ENCODE assay signal across 8 cellular contexts in the genomic region with DNA sequence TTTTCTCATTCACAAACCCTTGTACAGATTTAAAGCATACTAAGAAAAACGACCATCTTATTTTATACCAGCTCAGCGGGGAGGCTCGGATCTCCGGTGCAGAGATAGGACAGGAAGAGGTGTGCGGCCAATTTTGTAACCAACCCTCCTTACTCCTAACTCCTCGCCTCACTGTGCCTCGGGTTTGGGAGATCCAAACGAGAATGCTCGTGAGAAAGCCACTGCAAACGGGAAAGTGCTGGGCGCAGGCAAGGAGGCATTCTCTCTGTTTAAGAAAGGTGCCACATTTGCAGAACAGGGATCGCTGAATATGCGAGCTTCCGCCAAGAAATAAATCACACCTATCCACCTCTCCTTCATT. TPM values are rescaled to one million over a fixed set of nuclear protein-coding genes. Genes with fewer than 3 reads are reported as not detected.
A peak's percentile ranks its signal among the peaks of the same experiment; 100 is the strongest.
DNase-seq lines count a peak whose midpoint lies in the region; ATAC-seq and TF ChIP-seq lines count a peak whose summit lies in the region.

No MANE protein-coding gene starts in this region.

- WGBS in urinary bladder, result 2% methylated on average over 14 of the region's 14 CpGs

- in situ Hi-C loops in brain microvascular endothelial cell (cut with HindIII; ENCODE audit: low pct_ligation_motif_present, low sequenced_read_pairs), result no loop called here

- H3K9me3 ChIP-seq in Karpas-422 (ENCODE audit: low read length), result no peaks in the 10 kb centered on the region

- peak; percentile 63 for DNase-seq in DMS79 treated with DMSO at 0.1 percent for 48 hours (lab: John Stamatoyannopoulos, UW)
- no peak for DNase-seq in DMS79 (lab: John Stamatoyannopoulos, UW)
- peak; percentile 70 for DNase-seq in Karpas-422
- no peak for DNase-seq in brain microvascular endothelial cell
- DNase-seq in medulla oblongata (ENCODE audit: extremely low spot score), result peak; percentile 40
- DNase-seq in NCI-H2029 (lab: John Stamatoyannopoulos, UW), result no peak

- ATAC-seq in HG02884 (IDR thresholded peaks at IDR 0.05; ENCODE audit: unreplicated experiment), result no peak

- no peaks in the 10 kb centered on the region for H3K9me2 ChIP-seq in Karpas-422 (replicated peaks; ENCODE audit: insufficient read depth, low read length)

- TF ChIP-seq CTCF in brain microvascular endothelial cell (IDR thresholded peaks at IDR 0.05; ENCODE audit: low read depth, low read length, missing control alignments), result no peak

- H3K4me3 ChIP-seq in Karpas-422 (ENCODE audit: low read length) (peak overlapping the region; percentile 87), brain microvascular endothelial cell (ENCODE audit: low read depth, low read length) (peak overlapping the region; percentile 81), urinary bladder (ENCODE audit: low read depth, low read length) (peak overlapping the region; percentile 95)

- H3K27ac ChIP-seq in Karpas-422 (ENCODE audit: low read length), result peak overlapping the region; percentile 5; the same call in 1 of the 2 replicates
- H3K27ac ChIP-seq in brain microvascular endothelial cell, result peak overlapping the region; percentile 95
- no peak overlapping the region for H3K27ac ChIP-seq in urinary bladder (ENCODE audit: low read depth)

- peaks cover 41% of the 10 kb centered on the region for H3K79me2 ChIP-seq in Karpas-422 (ENCODE audit: low read length)

- peaks cover 16% of the 10 kb centered on the region for H3K4me1 ChIP-seq in Karpas-422 (ENCODE audit: low read length)
- H3K4me1 ChIP-seq in urinary bladder (ENCODE audit: insufficient read depth), result no peaks in the 10 kb centered on the region

- H2AFZ ChIP-seq in Karpas-422 (ENCODE audit: low read length), result peak overlapping the region; percentile 80

- no peaks in the 10 kb centered on the region for H4K20me1 ChIP-seq in Karpas-422 (ENCODE audit: insufficient read depth, low read depth, low read length)

- peak overlapping the region; percentile 93 for H3K9ac ChIP-seq in Karpas-422 (ENCODE audit: low read length)

- no peaks in the 10 kb centered on the region for H3K27me3 ChIP-seq in Karpas-422 (ENCODE audit: low read length)
- H3K27me3 ChIP-seq in brain microvascular endothelial cell (replicated peaks), result no peaks in the 10 kb centered on the region

- H3K36me3 ChIP-seq in Karpas-422 (ENCODE audit: insufficient read depth, low read length) (peaks cover 10% of the 10 kb centered on the region), brain microvascular endothelial cell (replicated peaks) (peaks cover 9% of the 10 kb centered on the region), urinary bladder (ENCODE audit: insufficient read depth) (peaks cover 3% of the 10 kb centered on the region)

- H3K4me2 ChIP-seq in Karpas-422 (ENCODE audit: low read depth, low read length, poor library complexity, severe bottlenecking), result peak overlapping the region; percentile 87

RNA-seq across cellular contexts. Expression of a gene that starts 1.1 kb away (rescaled TPM):
- 56.8 and 64.4 TPM in 2 replicates for total RNA-seq in Karpas-422 (2014; rRNA removed; shearing (Covaris generic); ENCODE audit: low replicate concordance)
- total RNA-seq in urinary bladder, result 35.8 TPM
- polyA plus RNA-seq in urinary bladder, result 47.7 TPM

RNA-seq across cellular contexts. Expression of a gene that starts 46.3 kb away (rescaled TPM):
- 263 and 271 TPM in 2 replicates for total RNA-seq in Karpas-422 (2014; rRNA removed; shearing (Covaris generic); ENCODE audit: low replicate concordance)
- total RNA-seq in urinary bladder, result 53.9 TPM
- polyA plus RNA-seq in urinary bladder, result 6.3 TPM

RNA-seq across cellular contexts. Expression of a gene that starts 56.4 kb away (rescaled TPM):
- total RNA-seq in Karpas-422 (2014; rRNA removed; shearing (Covaris generic); ENCODE audit: low replicate concordance), result 58.5 and 62.7 TPM in 2 replicates
- total RNA-seq in urinary bladder, result 67.8 TPM
- polyA plus RNA-seq in urinary bladder, result 27.1 TPM

Comparison
In these comparisons a context has a peak if more than half of its experiments do, and no peak if none do; other contexts are left out.
1. DNase-seq: peak in DMS79 treated with DMSO at 0.1 percent for 48 hours (single experiment), Karpas-422 (single experiment) and medulla oblongata (single experiment); none in DMS79 (single experiment), brain microvascular endothelial cell (single experiment) and NCI-H2029 (single experiment).
2. Peak in every context shown above with its lines, with median percentiles within 50 percentile points of each other: H3K4me3 ChIP-seq.